Comparison of ENCODE assay signal across 27 cellular contexts in genomic region chrX:8453619-8454018, GRCh38. TPM values are rescaled to one million over a fixed set of nuclear protein-coding genes. Genes with fewer than 3 reads are reported as not detected.
DNase-seq lines count a peak whose midpoint lies in the region; ATAC-seq lines count a peak whose summit lies in the region.
"Had no signal": no experiment of that assay in that cellular context is flagged by ENCODE, and none has a peak within 500 bp of the region (broad histone marks: within the 10 kb centered on the region; RNA-seq: fewer than 3 reads in every experiment).

No MANE protein-coding gene starts in this region.

- DNase-seq in NCI-H748 (lab: John Stamatoyannopoulos, UW; ENCODE audit: unreplicated experiment) (peak; percentile 59), NCI-H748 treated with DMSO at 0.1 percent for 48 hours (lab: John Stamatoyannopoulos, UW) (no peak), G401 (ENCODE audit: low spot score) (peak; percentile 2), NCI-H1694 treated with DMSO at 0.1 percent for 48 hours (lab: John Stamatoyannopoulos, UW) (peak; percentile 11), inferior parietal cortex (ENCODE audit: extremely low spot score) (peak; percentile 1), SK-N-DZ (ENCODE audit: low spot score) (no peak)
- DNase-seq in stimulated activated CD4-positive, alpha-beta T cell treated with anti-CD3 and anti-CD28 coated beads, Interleukin-12 subunit alpha, Interleukin-12 subunit beta, amount 100 ng/mL, for 4 hours, result no peak
- DNase-seq: AML-193; C1 segment of cervical spinal cord; Caco-2; CD4-positive, alpha-beta memory T cell; DMS79 treated with DMSO at 0.1 percent for 48 hours; NCI-H1048; NCI-H146; NCI-H2029 treated with DMSO at 0.1 percent for 48 hours; NCI-H2171 treated with DMSO at 0.1 percent for 48 hours; NCI-H345; NCI-H510A treated with DMSO at 0.1 percent for 48 hours; NCI-H82; NK-92 treated with Interleukin-12 subunit alpha and Interleukin-12 subunit beta, amount 100 ng/mL, for 24 hours; PC-3; T-helper 1 cell had no signal

- in situ Hi-C loops in G401 (cut with HindIII; ENCODE audit: low sequenced_read_pairs), result no loop called here

- ATAC-seq in GM21529 (IDR thresholded peaks at IDR 0.05; ENCODE audit: unreplicated experiment), result no peak
- ATAC-seq: PC-3, Right ventricle myocardium inferior had no signal

RNA-seq across cellular contexts. Expression of gene VCX3B, which starts 11.0 kb away (rescaled TPM):
- total RNA-seq in G401 (2014; rRNA removed; shearing (Covaris generic)), result 0.92 TPM in 1 of 2 replicates, not detected in the other
- not detected in 2 replicates for polyA plus RNA-seq in SK-N-DZ (2014; cell fraction: cytosol; rRNA removed)
- polyA plus RNA-seq in SK-N-DZ (2014; cell fraction: nucleus; rRNA removed), result not detected in 2 replicates
- total RNA-seq: Caco-2; CD4-positive, alpha-beta memory T cell; Right ventricle myocardium inferior; RPMI7951; SK-MEL-5 had no signal
- polyA plus RNA-seq: AG04450; CD4-positive, alpha-beta memory T cell had no signal

Comparison
In these comparisons a context has a peak if more than half of its experiments do, and no peak if none do; other contexts are left out.
1. DNase-seq: peak in NCI-H748 (single experiment), G401 (single experiment), NCI-H1694 treated with DMSO at 0.1 percent for 48 hours (single experiment) and inferior parietal cortex (single experiment); none in NCI-H748 treated with DMSO at 0.1 percent for 48 hours (single experiment), stimulated activated CD4-positive, alpha-beta T cell treated with anti-CD3 and anti-CD28 coated beads, Interleukin-12 subunit alpha, Interleukin-12 subunit beta, amount 100 ng/mL, for 4 hours (single experiment) and SK-N-DZ (single experiment).